1 cellular context compared by ENCODE assay signal in the genomic region with DNA sequence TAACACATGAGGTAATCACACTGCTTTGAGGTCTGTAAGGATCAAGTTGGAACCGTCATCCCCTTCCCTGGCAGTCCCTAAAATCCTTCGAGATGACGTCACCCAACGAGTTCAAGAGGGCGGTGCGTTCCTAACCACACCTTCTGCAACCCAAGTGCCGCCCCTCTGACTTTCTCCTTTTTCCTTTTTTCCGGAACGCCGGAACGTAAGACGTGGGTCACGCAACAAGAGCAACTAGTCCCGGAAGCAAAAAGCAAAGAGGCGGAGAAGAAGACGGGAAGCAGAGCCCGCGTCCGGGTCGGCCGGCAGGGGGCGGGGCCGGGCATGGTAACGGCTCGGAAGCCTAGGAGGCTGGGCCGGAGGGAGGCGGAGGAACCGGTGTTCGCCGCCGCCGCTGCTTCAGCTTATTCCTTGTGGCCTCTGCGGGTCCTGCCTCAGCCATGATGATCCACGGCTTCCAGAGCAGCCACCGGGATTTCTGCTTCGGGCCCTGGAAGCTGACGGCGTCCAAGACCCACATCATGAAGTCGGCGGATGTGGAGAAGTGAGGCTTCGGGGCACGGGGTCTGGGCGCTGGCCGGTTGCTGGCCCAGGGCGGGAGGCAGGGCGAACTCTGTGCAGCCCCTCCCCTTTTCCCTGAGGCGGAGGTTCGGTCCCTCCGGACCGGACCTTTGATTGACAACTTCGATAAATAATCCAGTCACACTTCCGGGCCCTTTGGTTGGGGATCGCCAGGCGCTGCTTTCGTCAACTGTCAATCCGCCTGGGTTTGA.
TF ChIP-seq lines count a peak whose summit lies in the region.

A gene (plus strand): TSS at position 325 of the 773 bp plus-strand sequence. CDS start 116 bp downstream, at position 441.

TF ChIP-seq in IMR-90, 13 proteins besides CTCF, POLR2A, EP300 and RAD21 (continued from another document):
- TF ChIP-seq MXI1 (IDR thresholded peaks at IDR 0.05; ENCODE audit: borderline replicate concordance, low read depth, low read length) = peak; percentile 73; the same call in 1 of the 2 replicates
- peak; percentile 76 for TF ChIP-seq CEBPB (IDR thresholded peaks at IDR 0.05; ENCODE audit: low read depth, low read length)
- no peak for TF ChIP-seq RFX5 (IDR thresholded peaks at IDR 0.05; ENCODE audit: low read depth, low read length)
- TF ChIP-seq CHD1 (IDR thresholded peaks at IDR 0.05; ENCODE audit: low read depth, low read length) = no peak
- TF ChIP-seq, protein P1, sequence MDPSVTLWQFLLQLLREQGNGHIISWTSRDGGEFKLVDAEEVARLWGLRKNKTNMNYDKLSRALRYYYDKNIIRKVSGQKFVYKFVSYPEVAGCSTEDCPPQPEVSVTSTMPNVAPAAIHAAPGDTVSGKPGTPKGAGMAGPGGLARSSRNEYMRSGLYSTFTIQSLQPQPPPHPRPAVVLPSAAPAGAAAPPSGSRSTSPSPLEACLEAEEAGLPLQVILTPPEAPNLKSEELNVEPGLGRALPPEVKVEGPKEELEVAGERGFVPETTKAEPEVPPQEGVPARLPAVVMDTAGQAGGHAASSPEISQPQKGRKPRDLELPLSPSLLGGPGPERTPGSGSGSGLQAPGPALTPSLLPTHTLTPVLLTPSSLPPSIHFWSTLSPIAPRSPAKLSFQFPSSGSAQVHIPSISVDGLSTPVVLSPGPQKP (IDR thresholded peaks at IDR 0.05; ENCODE audit: borderline replicate concordance, low read depth, low read length) = no peak
- TF ChIP-seq MAFK (IDR thresholded peaks at IDR 0.05; ENCODE audit: low read depth, low read length) = no peak
- no peak; the same call in 1 of the 2 replicates for TF ChIP-seq NFE2L2 (IDR thresholded peaks at IDR 0.05; ENCODE audit: low read depth, low read length)
- TF ChIP-seq BHLHE40 (IDR thresholded peaks at IDR 0.05; ENCODE audit: low read depth, low read length) = peak; percentile 64; the same call in 1 of the 2 replicates
- no peak for TF ChIP-seq SMC3 (IDR thresholded peaks at IDR 0.05; ENCODE audit: low read depth, low read length)
TF ChIP-seq in IMR-90: peak in this region for 6.
